In the genomic region with DNA sequence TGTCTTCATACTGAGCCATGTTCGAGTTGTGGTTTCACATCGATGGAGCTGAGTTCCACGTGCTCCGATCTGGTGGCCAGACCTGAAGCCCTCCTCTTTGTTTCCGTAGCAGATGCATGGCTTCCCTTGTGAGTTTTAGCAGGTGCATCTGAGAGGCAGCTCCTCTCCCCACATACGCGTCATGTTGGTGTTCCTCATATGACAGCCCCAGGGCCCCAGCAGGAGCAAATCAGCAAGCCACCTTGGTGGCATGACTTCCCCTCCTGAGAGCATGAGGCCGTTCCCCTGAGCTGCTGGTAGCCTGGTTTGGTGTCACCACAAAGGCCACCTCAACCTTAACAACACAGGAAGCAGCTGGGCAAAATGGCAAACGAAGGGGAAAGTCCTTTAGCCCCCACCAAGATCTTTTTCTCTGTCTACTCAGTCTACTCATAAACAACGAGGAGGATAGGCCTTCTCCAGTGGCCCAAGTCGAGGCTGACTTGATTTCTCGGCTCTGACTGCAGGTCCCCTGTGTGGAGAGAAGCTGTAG, we compare ENCODE assay signal across 9 cellular contexts.
DNase-seq lines count a peak whose midpoint lies in the region; ATAC-seq lines count a peak whose summit lies in the region.
"Had no signal": no experiment of that assay in that cellular context is flagged by ENCODE, and none has a peak within 500 bp of the region (broad histone marks: within the 10 kb centered on the region; RNA-seq: fewer than 3 reads in every experiment).

No MANE protein-coding gene starts in this region.

- no peaks in the 10 kb centered on the region for H3K27me3 Mint-ChIP-seq in effector memory CD8-positive, alpha-beta T cell

- no peaks in the 10 kb centered on the region for H3K9me3 Mint-ChIP-seq in effector memory CD8-positive, alpha-beta T cell

- H3K36me3 Mint-ChIP-seq in effector memory CD8-positive, alpha-beta T cell (ENCODE audit: insufficient read depth), result peaks cover 45% of the 10 kb centered on the region

- ATAC-seq in HG03342 (IDR thresholded peaks at IDR 0.05; ENCODE audit: unreplicated experiment), result peak; percentile 85
- ATAC-seq in effector memory CD8-positive, alpha-beta T cell (replicated peaks), result peak; percentile 90
- ATAC-seq: A549 had no signal

- in situ Hi-C loops in ACHN (cut with HindIII; ENCODE audit: low pct_ligation_motif_present, low pct_unique_long_range_greater_than_20kb, low sequenced_read_pairs), result no loop called here

- H3K27ac Mint-ChIP-seq in effector memory CD8-positive, alpha-beta T cell, result peak overlapping the region; percentile 96 to 98

- DNase-seq in NCI-H146 (lab: John Stamatoyannopoulos, UW) (peak; percentile 72), NCI-H146 treated with DMSO at 0.1 percent for 48 hours (lab: John Stamatoyannopoulos, UW; ENCODE audit: unreplicated experiment) (no peak), dedifferentiated amniotic fluid mesenchymal stem cell (ENCODE audit: extremely low spot score) (no peak), ACHN (no peak)
- peak; percentile 70 for DNase-seq in activated CD4-positive, alpha-beta T cell treated with anti-CD3 and anti-CD28 coated beads for 1 hour
- DNase-seq in effector memory CD8-positive, alpha-beta T cell, result peak; percentile 85 to 87 (median 86)
- DNase-seq in stimulated activated CD8-positive, alpha-beta memory T cell treated with anti-CD3 and anti-CD28 coated beads, Interleukin-7, amount 100 ng/mL, for 48 hours (ENCODE audit: extremely low read depth in 1 of 2, low read depth in 1 of 2), result peak; percentile 70 to 91

- H3K4me3 Mint-ChIP-seq in effector memory CD8-positive, alpha-beta T cell, result peak overlapping the region; percentile 84 to 93

- peaks cover 75 to 88% of the 10 kb centered on the region in 2 donors for H3K4me1 Mint-ChIP-seq in effector memory CD8-positive, alpha-beta T cell (ENCODE audit: low read depth in 2 of 2)

Comparison
In these comparisons a context has a peak if more than half of its experiments do, and no peak if none do; other contexts are left out.
1. DNase-seq: peak in NCI-H146 (single experiment), activated CD4-positive, alpha-beta T cell treated with anti-CD3 and anti-CD28 coated beads for 1 hour (single experiment), effector memory CD8-positive, alpha-beta T cell (3 of 3) and stimulated activated CD8-positive, alpha-beta memory T cell treated with anti-CD3 and anti-CD28 coated beads, Interleukin-7, amount 100 ng/mL, for 48 hours (2 of 2); none in NCI-H146 treated with DMSO at 0.1 percent for 48 hours (single experiment), dedifferentiated amniotic fluid mesenchymal stem cell (single experiment) and ACHN (single experiment).